21 cellular contexts compared by ENCODE assay signal in the genomic region with DNA sequence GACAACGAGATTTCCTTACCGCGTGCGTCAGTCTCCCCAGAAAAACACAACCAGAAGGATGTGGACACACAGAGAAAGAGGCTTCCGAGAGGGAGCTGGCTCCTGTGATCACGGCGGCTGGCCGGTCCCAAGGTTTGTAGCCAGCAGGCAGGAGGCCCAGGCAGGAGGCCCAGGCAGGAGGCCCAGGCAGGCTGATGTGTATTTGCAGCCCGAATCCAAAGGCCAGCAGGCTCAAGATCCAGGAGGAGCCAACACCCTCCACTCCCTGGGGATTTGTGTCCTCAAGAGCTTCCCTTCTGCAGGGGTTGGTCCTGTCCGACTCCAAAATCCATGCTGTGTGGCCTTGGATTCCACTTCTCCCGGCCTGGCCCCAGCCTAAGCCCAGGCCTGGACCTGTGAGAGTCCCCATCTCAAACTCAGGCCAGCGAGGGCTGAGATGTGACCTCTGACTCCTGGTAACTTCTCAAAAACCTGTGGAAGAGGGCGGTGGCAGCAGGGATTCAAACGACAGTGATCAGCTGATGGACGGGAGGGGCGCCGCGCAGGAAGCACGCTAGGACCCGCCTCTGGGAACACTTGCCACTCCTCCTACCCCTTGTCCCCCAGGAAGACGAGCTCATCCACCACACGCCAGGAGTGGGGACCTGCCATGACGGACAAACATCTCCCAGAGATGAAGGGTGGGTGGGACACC.
DNase-seq lines count a peak whose midpoint lies in the region; ATAC-seq, FAIRE-seq and TF ChIP-seq lines count a peak whose summit lies in the region.
"Had no signal": no experiment of that assay in that cellular context is flagged by ENCODE, and none has a peak within 500 bp of the region (broad histone marks: within the 10 kb centered on the region; RNA-seq: fewer than 3 reads in every experiment).

No MANE protein-coding gene starts in this region.

- TF ChIP-seq CTCF in K562 (IDR thresholded peaks at IDR 0.05 in 2 of 3, conservative IDR thresholded peaks at IDR 0.05 in 1 of 3; ENCODE audit: insufficient read depth in 2 of 3, low read depth in 1 of 3, low read length in 3 of 3) (no peak), kidney (IDR thresholded peaks at IDR 0.05; ENCODE audit: borderline replicate concordance, extremely low read depth, insufficient read depth) (no peak), osteoblast (IDR thresholded peaks at IDR 0.05; ENCODE audit: extremely low read depth, low read depth, low read length) (no peak)

- CTCF ChIA-PET in K562 (lab: Yijun Ruan, JAX; ENCODE audit: low intra/inter-chr PET ratio), result interaction anchor here (0.7 kb wide), 1 partner anchor 63 kb away, joined by 3 read pairs; no protein-coding TSS in a partner anchor

- H2BK15ac ChIP-seq in mesenchymal stem cell (ENCODE audit: low read depth, poor library complexity, severe bottlenecking), result no peak overlapping the region

- peak overlapping the region in 1 of 2 experiments; percentile 17; a peak in 1 of 4 replicates for H3K9ac ChIP-seq in K562 (ENCODE audit: insufficient read depth in 1 of 2, low read depth in 2 of 2, low read length in 2 of 2)
- no peak overlapping the region for H3K9ac ChIP-seq in kidney (ENCODE audit: low read length in 2 of 2)
- no peak overlapping the region for H3K9ac ChIP-seq in mesenchymal stem cell (ENCODE audit: low read length)

- H3K79me1 ChIP-seq in mesenchymal stem cell (replicated peaks; ENCODE audit: low read length, poor library complexity, severe bottlenecking), result no peaks in the 10 kb centered on the region

- no peak overlapping the region for H3K18ac ChIP-seq in mesenchymal stem cell (ENCODE audit: low read depth in 1 of 2, low read length in 2 of 2)

- H2AK5ac ChIP-seq in mesenchymal stem cell (ENCODE audit: low read length, severe bottlenecking), result no peak overlapping the region

- H3K14ac ChIP-seq in mesenchymal stem cell (ENCODE audit: low read length in 2 of 2), result no peak overlapping the region

- 13% methylated on average over 22 of the region's 23 CpGs for WGBS in K562 (ENCODE audit: insufficient coverage, low coverage, missing lambda C conversion rate)
- 88% methylated on average over 22 of the region's 23 CpGs for WGBS in mesenchymal stem cell

- TF ChIP-seq POLR2A in K562 (conservative IDR thresholded peaks at IDR 0.05), result no peak

- H3K4me2 ChIP-seq in K562 (ENCODE audit: insufficient read depth, low read length) (no peak overlapping the region), osteoblast (ENCODE audit: insufficient read depth, low read length) (no peak overlapping the region), mesenchymal stem cell (ENCODE audit: low read length, poor library complexity, severe bottlenecking) (no peak overlapping the region)

- TF ChIP-seq RAD21 in K562 (CRISPR knock-in tag; conservative IDR thresholded peaks at IDR 0.05 in 1 of 2, IDR thresholded peaks at IDR 0.05 in 1 of 2), result no peak

- intact Hi-C loops in left ventricle myocardium superior (cut with micrococcal nuclease), result no loop called here
- intact Hi-C loops in Right ventricle myocardium superior (cut with DNase I), result no loop called here
- intact Hi-C loops in K562 (cut with micrococcal nuclease), result no loop called here
- intact Hi-C loops in kidney (cut with DNase I), result no loop called here

- H2BK5ac ChIP-seq in mesenchymal stem cell (ENCODE audit: low read depth, low read length, poor library complexity, severe bottlenecking), result no peak overlapping the region

- TF ChIP-seq EP300 in K562 (IDR thresholded peaks at IDR 0.05; ENCODE audit: low read length), result no peak

- no peak overlapping the region for H3K23ac ChIP-seq in mesenchymal stem cell (ENCODE audit: low read length in 2 of 2)

- no TSS peak for BruUV-seq in K562 (replicated peaks; lab: Mats Ljungman, UMichigan)

- H2BK12ac ChIP-seq in mesenchymal stem cell (ENCODE audit: low read length in 2 of 2), result no peak overlapping the region

- H4K20me1 ChIP-seq in K562 (replicated peaks; ENCODE audit: control insufficient read depth, insufficient read depth, low read length), result 0 out of 2 replicates have a peak, but pooled peaks cover under 1% of the 10 kb centered on the region
- H4K20me1 ChIP-seq in osteoblast (ENCODE audit: insufficient read depth, low read length), result no peaks in the 10 kb centered on the region

- no peak overlapping the region for H2BK120ac ChIP-seq in mesenchymal stem cell (ENCODE audit: low read depth, low read length)

- FAIRE-seq in K562 (lab: Jason Lieb, UNC) (no peak), kidney (lab: Jason Lieb, UNC) (no peak)
- FAIRE-seq: G401.6, GM12892, GM19239, H54 had no signal

- peaks cover 0 to 16% of the 10 kb centered on the region in 2 experiments; a peak in 2 of 5 replicates for H3K4me1 ChIP-seq in K562 (replicated peaks in 1 of 2; ENCODE audit: control insufficient read depth in 2 of 2, insufficient read depth in 2 of 2, low read length in 2 of 2)
- no peaks in the 10 kb centered on the region for H3K4me1 ChIP-seq in kidney (ENCODE audit: control insufficient read depth in 1 of 2, insufficient read depth in 1 of 2, low read depth in 1 of 2, low read length in 2 of 2)
- no peaks in the 10 kb centered on the region for H3K4me1 ChIP-seq in osteoblast (ENCODE audit: insufficient read depth, low read length)
- no peaks in the 10 kb centered on the region for H3K4me1 ChIP-seq in mesenchymal stem cell (ENCODE audit: control insufficient read depth, insufficient read depth, low read depth, low read length)
- H3K4me1 ChIP-seq: Caco-2, HAP-1 had no signal

- H2AFZ ChIP-seq in K562 (ENCODE audit: low read depth, low read length) (no peak overlapping the region), osteoblast (ENCODE audit: low read length) (no peak overlapping the region), mesenchymal stem cell (ENCODE audit: low read depth, low read length) (no peak overlapping the region)

- ATAC-seq in left ventricle myocardium superior, result no peak
- no peak for ATAC-seq in Right ventricle myocardium superior (ENCODE audit: poor library complexity)
- ATAC-seq in K562, result no peak
- ATAC-seq in GM21619 (IDR thresholded peaks at IDR 0.05; ENCODE audit: unreplicated experiment), result no peak
- ATAC-seq: CD8-positive, alpha-beta T cell had no signal

- H3K27me3 ChIP-seq in K562 (ENCODE audit: control insufficient read depth in 2 of 2, insufficient read depth in 2 of 2, low read length in 2 of 2) (peaks cover 9 to 71% of the 10 kb centered on the region in 2 experiments; a peak in 4 of 5 replicates), osteoblast (ENCODE audit: insufficient read depth, low read length) (no peaks in the 10 kb centered on the region), mesenchymal stem cell (ENCODE audit: control insufficient read depth in 1 of 2, insufficient read depth in 1 of 2, low read length in 2 of 2) (peaks cover 0 to 37% of the 10 kb centered on the region in 2 experiments)

- no peaks in the 10 kb centered on the region for H3K9me3 ChIP-seq in K562 (replicated peaks; ENCODE audit: control insufficient read depth, insufficient read depth, low read depth, low read length)
- H3K9me3 ChIP-seq in kidney (ENCODE audit: control insufficient read depth in 1 of 2, low read length in 2 of 2), result no peaks in the 10 kb centered on the region
- H3K9me3 ChIP-seq in osteoblast (ENCODE audit: low read depth, low read length), result no peaks in the 10 kb centered on the region
- H3K9me3 ChIP-seq in mesenchymal stem cell (ENCODE audit: control insufficient read depth, low read length), result peaks cover 7% of the 10 kb centered on the region
- H3K9me3 ChIP-seq: Caco-2, HAP-1 had no signal

- H3K27ac ChIP-seq in K562 (ENCODE audit: extremely low read depth, low read depth, low read length) (no peak overlapping the region), kidney (ENCODE audit: low read depth in 2 of 2, low read length in 2 of 2) (no peak overlapping the region), osteoblast (ENCODE audit: low read depth, low read length) (no peak overlapping the region), mesenchymal stem cell (ENCODE audit: low read length, poor library complexity, severe bottlenecking) (no peak overlapping the region)

- H4K8ac ChIP-seq in mesenchymal stem cell (ENCODE audit: low read length), result no peak overlapping the region

- H3K36me3 ChIP-seq in K562 (ENCODE audit: control insufficient read depth, insufficient read depth, low read length) (no peaks in the 10 kb centered on the region), kidney (ENCODE audit: control insufficient read depth in 1 of 2, insufficient read depth in 2 of 2, low read length in 2 of 2) (no peaks in the 10 kb centered on the region), osteoblast (ENCODE audit: insufficient read depth, low read length) (no peaks in the 10 kb centered on the region), mesenchymal stem cell (ENCODE audit: control insufficient read depth in 1 of 2, insufficient read depth in 2 of 2, low read depth in 1 of 2, low read length in 2 of 2) (no peaks in the 10 kb centered on the region)
- H3K36me3 ChIP-seq: HAP-1 had no signal

- H3K4ac ChIP-seq in mesenchymal stem cell (ENCODE audit: low read depth in 1 of 2, low read length in 2 of 2), result no peak overlapping the region

- no peak overlapping the region for H4K91ac ChIP-seq in mesenchymal stem cell (ENCODE audit: low read length)

- H3K79me2 ChIP-seq in K562 (ENCODE audit: control insufficient read depth, insufficient read depth, low read length) (no peaks in the 10 kb centered on the region), osteoblast (ENCODE audit: insufficient read depth, low read length) (no peaks in the 10 kb centered on the region)

- in situ Hi-C loops in K562 (cut with MboI), result no loop called here

- no peaks in the 10 kb centered on the region for H3K9me1 ChIP-seq in K562 (ENCODE audit: control insufficient read depth, insufficient read depth, low read length)

- POLR2A ChIA-PET in K562 (lab: Yijun Ruan, JAX), result interaction anchor here (0.8 kb wide), 1 partner anchor 102 kb away, joined by 3 read pairs; no protein-coding TSS in a partner anchor

- H3K4me3 ChIP-seq in K562, result no peak overlapping the region
- H3K4me3 ChIP-seq in kidney (ENCODE audit: low read length in 2 of 2), result no peak overlapping the region
- H3K4me3 ChIP-seq in osteoblast (ENCODE audit: insufficient read depth, low read length), result no peak overlapping the region
- H3K4me3 ChIP-seq in mesenchymal stem cell (ENCODE audit: insufficient read depth in 1 of 2, low read depth in 1 of 2, low read length in 2 of 2), result no peak overlapping the region
- H3K4me3 ChIP-seq: HAP-1 had no signal

- peak; percentile 6 for DNase-seq in left ventricle myocardium superior
- DNase-seq in Right ventricle myocardium superior, result no peak
- no peak for DNase-seq in K562 (ENCODE audit: extremely low read depth in 1 of 4, low spot score in 3 of 4)
- peak; percentile 54 for DNase-seq in kidney
- peak; percentile 71 for DNase-seq in osteoblast (ENCODE audit: insufficient read length, low spot score, missing footprints)
- DNase-seq in mesenchymal stem cell, result no peak
- DNase-seq in occipital lobe (lab: John Stamatoyannopoulos, UW), result no peak
- DNase-seq: C1 segment of cervical spinal cord; Caco-2; CD4-positive, CD25-positive, alpha-beta regulatory T cell; CD8-positive, alpha-beta T cell; DMS153; DND-41; GOT3; HFFc6 had no signal

Comparison
In these comparisons a context has a peak if more than half of its experiments do, and no peak if none do; other contexts are left out.
1. DNase-seq: peak in left ventricle myocardium superior (single experiment), kidney (single experiment) and osteoblast (single experiment); none in Right ventricle myocardium superior (single experiment), K562 (0 of 4), mesenchymal stem cell (single experiment) and occipital lobe (single experiment).